In the genomic region with DNA sequence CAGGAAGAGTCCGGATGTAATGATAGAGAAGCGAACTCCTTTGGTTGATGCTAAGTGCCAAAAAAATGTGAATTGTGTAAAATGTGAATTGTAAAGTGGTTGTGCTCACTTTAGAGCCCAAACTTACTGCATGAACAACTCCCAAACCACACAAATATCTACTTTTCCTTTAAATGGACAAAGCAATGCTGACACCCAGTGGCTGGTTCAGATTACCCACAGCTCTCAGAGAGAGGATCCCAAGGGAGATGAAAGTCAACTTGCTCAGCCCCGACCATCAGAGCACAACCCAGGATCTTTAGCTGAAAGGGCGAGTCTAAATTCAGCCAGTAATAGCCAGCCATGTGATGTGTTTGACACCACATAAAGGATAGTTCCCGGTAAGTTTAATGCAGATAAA, we compare ENCODE assay signal across 8 cellular contexts.
DNase-seq lines count a peak whose midpoint lies in the region; ATAC-seq, FAIRE-seq and TF ChIP-seq lines count a peak whose summit lies in the region.

No MANE protein-coding gene starts in this region.

- POLR2A ChIA-PET in HepG2 (lab: Yijun Ruan, JAX) = no interaction called here

- H3K9ac ChIP-seq in HepG2 (ENCODE audit: insufficient read depth, low read depth, low read length) = no peak overlapping the region

- peak; percentile 24 for DNase-seq in DMS114 treated with DMSO at 0.1 percent for 48 hours (lab: John Stamatoyannopoulos, UW; ENCODE audit: unreplicated experiment)
- peak; percentile 5 for DNase-seq in HTR-8/SVneo (ENCODE audit: insufficient read length, low spot score)
- peak; percentile 7 to 34 for DNase-seq in SW 1271 (lab: John Stamatoyannopoulos, UW)
- peak; percentile 23 for DNase-seq in HepG2 (ENCODE audit: low spot score)
- no peak for DNase-seq in esophagus squamous epithelium (lab: John Stamatoyannopoulos, UW)

- H2AFZ ChIP-seq in HepG2 (ENCODE audit: low read length) = no peak overlapping the region

- in situ Hi-C loops in HepG2 (cut with HindIII; ENCODE audit: extremely low pct_ligation_motif_present, low pct_unique_long_range_greater_than_20kb) = no loop called here

- H3K79me2 ChIP-seq in HepG2 (ENCODE audit: insufficient read depth, low read length) = no peaks in the 10 kb centered on the region

- WGBS in HepG2 (ENCODE audit: low lambda C conversion rate) = 21% methylated on average over 5 of the region's 5 CpGs
- 33 to 48% methylated on average over 5 of the region's 5 CpGs for WGBS in esophagus squamous epithelium, 2 donors

- TF ChIP-seq POLR2A in HepG2 (IDR thresholded peaks at IDR 0.05; ENCODE audit: insufficient read depth in 1 of 2, low read depth in 2 of 2, low read length in 2 of 2) (no peak), esophagus squamous epithelium (IDR thresholded peaks at IDR 0.05) (no peak)

- no peaks in the 10 kb centered on the region for H3K4me1 ChIP-seq in HepG2 (ENCODE audit: insufficient read depth, low read length)
- no peaks in the 10 kb centered on the region for H3K4me1 ChIP-seq in esophagus squamous epithelium

- H3K27me3 ChIP-seq in HepG2 (ENCODE audit: control insufficient read depth in 1 of 2, insufficient read depth in 2 of 2, low read length in 2 of 2) (no peaks in the 10 kb centered on the region), esophagus squamous epithelium (no peaks in the 10 kb centered on the region)

- H3K4me2 ChIP-seq in HepG2 (ENCODE audit: low read depth, low read length) = no peak overlapping the region

- BruUV-seq in HepG2 (replicated peaks; lab: Mats Ljungman, UMichigan) = no TSS peak

- FAIRE-seq in HTR-8/SVneo (lab: Jason Lieb, UNC) (no peak), HepG2 (lab: Jason Lieb, UNC) (peak; percentile 69)

- intact Hi-C loops in HepG2 (cut with micrococcal nuclease; ENCODE audit: unreplicated experiment) = no loop called here
- intact Hi-C loops in esophagus squamous epithelium (cut with DNase I) = no loop called here

- TF ChIP-seq EP300 in HepG2 (IDR thresholded peaks at IDR 0.05; ENCODE audit: low read depth in 2 of 2, low read length in 2 of 2) (no peak), HepG2 (CRISPR knock-in tag; IDR thresholded peaks at IDR 0.05; ENCODE audit: borderline replicate concordance) (no peak)

- H3K4me3 ChIP-seq in HepG2 (replicated peaks in 1 of 3; ENCODE audit: insufficient read depth in 1 of 3, low read depth in 2 of 3, low read length in 3 of 3) (no peak overlapping the region), esophagus squamous epithelium (no peak overlapping the region)

- H3K36me3 ChIP-seq in HepG2 (replicated peaks in 1 of 2; ENCODE audit: control insufficient read depth in 1 of 2, insufficient read depth in 2 of 2, low read length in 2 of 2) = no peaks in the 10 kb centered on the region
- no peaks in the 10 kb centered on the region for H3K36me3 ChIP-seq in esophagus squamous epithelium

- peak; percentile 77 for ATAC-seq in HepG2
- no peak for ATAC-seq in HG02970 (IDR thresholded peaks at IDR 0.05; ENCODE audit: low FRiP score, unreplicated experiment)
- no peak for ATAC-seq in HG03095 (IDR thresholded peaks at IDR 0.05; ENCODE audit: unreplicated experiment)
- ATAC-seq in GM21423 (IDR thresholded peaks at IDR 0.05; ENCODE audit: unreplicated experiment) = no peak

- no peak overlapping the region for H3K27ac ChIP-seq in HepG2 (ENCODE audit: extremely low read length, insufficient read depth, low read length)
- no peak overlapping the region for H3K27ac ChIP-seq in esophagus squamous epithelium

- TF ChIP-seq CTCF in HepG2 (CRISPR knock-in tag; IDR thresholded peaks at IDR 0.05) (peak; percentile 60), esophagus squamous epithelium (IDR thresholded peaks at IDR 0.05) (peak in 2 of 6 experiments; percentile 19 to 29)

- H3K9me3 ChIP-seq in HepG2 (ENCODE audit: low read length) (no peaks in the 10 kb centered on the region), esophagus squamous epithelium (no peaks in the 10 kb centered on the region)

- H4K20me1 ChIP-seq in HepG2 (ENCODE audit: insufficient read depth, low read length) = no peaks in the 10 kb centered on the region

- CTCF ChIA-PET in HepG2 (lab: Yijun Ruan, JAX; ENCODE audit: low intra/inter-chr PET ratio, low total read pairs) = no interaction called here

- TF ChIP-seq RAD21 in HepG2 (CRISPR knock-in tag; IDR thresholded peaks at IDR 0.05) = no peak

TF ChIP-seq in HepG2, 621 proteins besides CTCF, POLR2A, EP300 and RAD21:
- peak; percentile 16; the same call in 1 of the 2 replicates for TF ChIP-seq SMC3 (IDR thresholded peaks at IDR 0.05; ENCODE audit: low read length)
- TF ChIP-seq STAG1 (CRISPR knock-in tag; IDR thresholded peaks at IDR 0.05) = peak; percentile 69
- TF ChIP-seq, protein P1, sequence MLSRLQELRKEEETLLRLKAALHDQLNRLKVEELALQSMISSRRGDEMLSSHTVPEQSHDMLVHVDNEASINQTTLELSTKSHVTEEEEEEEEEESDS (CRISPR knock-in tag; IDR thresholded peaks at IDR 0.05; ENCODE audit: borderline replicate concordance) = no peak
TF ChIP-seq in HepG2: peak in this region for 2.
